In the genomic region with DNA sequence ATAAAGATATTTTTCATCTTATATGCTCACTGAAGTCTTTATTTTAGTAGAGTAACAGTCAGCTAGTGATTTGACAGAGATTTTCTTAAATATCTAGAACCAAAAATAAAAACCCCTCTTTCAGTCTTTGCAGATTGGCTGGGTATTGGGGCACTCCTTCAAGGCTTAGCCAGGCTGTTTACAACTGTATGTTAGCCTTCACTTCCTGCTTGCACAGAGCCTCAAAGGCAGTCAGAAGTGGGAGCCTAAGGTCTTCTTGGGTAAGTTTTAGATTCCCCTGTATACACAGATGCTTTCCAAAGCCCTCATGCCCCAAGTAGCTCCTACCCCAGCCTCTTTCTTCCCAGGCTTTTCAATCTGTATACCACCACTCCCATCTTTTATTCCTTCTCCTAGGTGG, we compare ENCODE assay signal across 22 cellular contexts.
DNase-seq lines count a peak whose midpoint lies in the region; ATAC-seq and TF ChIP-seq lines count a peak whose summit lies in the region.
"Had no signal": no experiment of that assay in that cellular context is flagged by ENCODE, and none has a peak within 500 bp of the region (broad histone marks: within the 10 kb centered on the region; RNA-seq: fewer than 3 reads in every experiment).

No MANE protein-coding gene starts in this region.

- H3K79me1 ChIP-seq in mesenchymal stem cell (replicated peaks; ENCODE audit: low read length, poor library complexity, severe bottlenecking), result no peaks in the 10 kb centered on the region

- DNase-seq in DMS53 (lab: John Stamatoyannopoulos, UW), result peak; percentile 9
- no peak for DNase-seq in DMS53 treated with DMSO at 0.1 percent for 48 hours (lab: John Stamatoyannopoulos, UW; ENCODE audit: unreplicated experiment)
- no peak for DNase-seq in CD8-positive, alpha-beta T cell
- peak; percentile 47 for DNase-seq in OCI-LY7 (ENCODE audit: low spot score)
- DNase-seq in mesenchymal stem cell, result no peak
- DNase-seq in NCI-H82 (lab: John Stamatoyannopoulos, UW), result no peak
- no peak for DNase-seq in activated CD4-positive, alpha-beta T cell treated with anti-CD3 and anti-CD28 coated beads, Interleukin-2, amount 10 ng/mL, durations not matched to agents 7 days and 5 days
- DNase-seq: ACHN, MM.1S, NCI-H1048, NCI-H1436 treated with DMSO at 0.1 percent for 48 hours, NCI-H1930, NCI-H2227 treated with DMSO at 0.1 percent for 48 hours, NCI-H510A, Peyer's patch had no signal

- no peak overlapping the region for H3K9ac ChIP-seq in mesenchymal stem cell (ENCODE audit: low read length)
- H3K9ac ChIP-seq: BLaER1 had no signal

- no peak overlapping the region for H2BK120ac ChIP-seq in mesenchymal stem cell (ENCODE audit: low read depth, low read length)

- H2BK5ac ChIP-seq in mesenchymal stem cell (ENCODE audit: low read depth, low read length, poor library complexity, severe bottlenecking), result no peak overlapping the region

- H3K4ac ChIP-seq in mesenchymal stem cell (ENCODE audit: low read depth in 1 of 2, low read length in 2 of 2), result no peak overlapping the region

- no peak for TF ChIP-seq CTCF in CD8-positive, alpha-beta T cell (IDR thresholded peaks at IDR 0.05)
- TF ChIP-seq CTCF in OCI-LY7 (conservative IDR thresholded peaks at IDR 0.05; ENCODE audit: low read length), result no peak

- no peak overlapping the region for H3K27ac ChIP-seq in CD8-positive, alpha-beta T cell (ENCODE audit: low read depth, low read length)
- H3K27ac ChIP-seq in OCI-LY7 (ENCODE audit: low read depth, low read length, poor library complexity, severe bottlenecking) (no peak overlapping the region), mesenchymal stem cell (ENCODE audit: low read length, poor library complexity, severe bottlenecking) (no peak overlapping the region)
- H3K27ac ChIP-seq: 22Rv1, BLaER1, Peyer's patch had no signal

- H2AFZ ChIP-seq in OCI-LY7 (ENCODE audit: low read length) (no peak overlapping the region), mesenchymal stem cell (ENCODE audit: low read depth, low read length) (no peak overlapping the region)
- H2AFZ ChIP-seq: GM23338 had no signal

- no peaks in the 10 kb centered on the region for H3K27me3 Mint-ChIP-seq in CD8-positive, alpha-beta T cell (ENCODE audit: low read depth)
- no peaks in the 10 kb centered on the region for H3K27me3 Mint-ChIP-seq in activated CD4-positive, alpha-beta T cell treated with anti-CD3 and anti-CD28 coated beads, Interleukin-2, amount 10 ng/mL, durations not matched to agents 7 days and 5 days

- H3K36me3 Mint-ChIP-seq in CD8-positive, alpha-beta T cell, result peaks cover 17% of the 10 kb centered on the region
- no peaks in the 10 kb centered on the region for H3K36me3 Mint-ChIP-seq in activated CD4-positive, alpha-beta T cell treated with anti-CD3 and anti-CD28 coated beads, Interleukin-2, amount 10 ng/mL, durations not matched to agents 7 days and 5 days (ENCODE audit: low read depth)

- no peak overlapping the region for H2BK12ac ChIP-seq in mesenchymal stem cell (ENCODE audit: low read length in 2 of 2)

- H3K4me3 Mint-ChIP-seq in CD8-positive, alpha-beta T cell, result no peak overlapping the region
- H3K4me3 Mint-ChIP-seq in activated CD4-positive, alpha-beta T cell treated with anti-CD3 and anti-CD28 coated beads, Interleukin-2, amount 10 ng/mL, durations not matched to agents 7 days and 5 days, result no peak overlapping the region
- H3K4me3 Mint-ChIP-seq: GM23338 had no signal

- no peaks in the 10 kb centered on the region for H3K36me3 ChIP-seq in CD8-positive, alpha-beta T cell (ENCODE audit: insufficient read depth, low read length)
- peaks cover 5% of the 10 kb centered on the region for H3K36me3 ChIP-seq in OCI-LY7 (ENCODE audit: insufficient read depth, low read length)
- H3K36me3 ChIP-seq in mesenchymal stem cell (ENCODE audit: control insufficient read depth in 1 of 2, insufficient read depth in 2 of 2, low read depth in 1 of 2, low read length in 2 of 2), result peaks cover 8 to 67% of the 10 kb centered on the region in 2 experiments
- H3K36me3 ChIP-seq: HAP-1, Peyer's patch had no signal

- no peak overlapping the region for H4K91ac ChIP-seq in mesenchymal stem cell (ENCODE audit: low read length)

- ATAC-seq in CD8-positive, alpha-beta T cell, result peak; percentile 54
- no peak for ATAC-seq in HG03460 (IDR thresholded peaks at IDR 0.05; ENCODE audit: unreplicated experiment)
- ATAC-seq: GM23338, K562, SK-N-SH treated with all-trans-retinoic acid at 6 μM for 48 hours had no signal

- H3K79me2 ChIP-seq in OCI-LY7 (ENCODE audit: insufficient read depth, low read depth, low read length), result no peaks in the 10 kb centered on the region

- H4K8ac ChIP-seq in mesenchymal stem cell (ENCODE audit: low read length), result peak overlapping the region; percentile 31

- no TSS peak for BruUV-seq in OCI-LY7 (replicated peaks; lab: Mats Ljungman, UMichigan)

- no peak overlapping the region for H3K14ac ChIP-seq in mesenchymal stem cell (ENCODE audit: low read length in 2 of 2)

- H3K4me1 ChIP-seq in CD8-positive, alpha-beta T cell (ENCODE audit: insufficient read depth, low read length), result peaks cover 13% of the 10 kb centered on the region
- H3K4me1 ChIP-seq in OCI-LY7 (ENCODE audit: insufficient read depth, low read length, poor library complexity, severe bottlenecking) (peaks cover 31% of the 10 kb centered on the region), mesenchymal stem cell (ENCODE audit: control insufficient read depth, insufficient read depth, low read depth, low read length) (no peaks in the 10 kb centered on the region)
- H3K4me1 ChIP-seq: HAP-1, Peyer's patch had no signal

- H2BK15ac ChIP-seq in mesenchymal stem cell (ENCODE audit: low read depth, poor library complexity, severe bottlenecking), result no peak overlapping the region

- peaks cover 27% of the 10 kb centered on the region for H3K4me1 Mint-ChIP-seq in CD8-positive, alpha-beta T cell (ENCODE audit: low read depth)
- H3K4me1 Mint-ChIP-seq in activated CD4-positive, alpha-beta T cell treated with anti-CD3 and anti-CD28 coated beads, Interleukin-2, amount 10 ng/mL, durations not matched to agents 7 days and 5 days, result peaks cover 15% of the 10 kb centered on the region
- H3K4me1 Mint-ChIP-seq: GM23338 had no signal

- no peak overlapping the region for H3K23ac ChIP-seq in mesenchymal stem cell (ENCODE audit: low read length in 2 of 2)

- H3K9me2 ChIP-seq in OCI-LY7 (ENCODE audit: insufficient read depth, low read length), result no peaks in the 10 kb centered on the region

- H3K4me3 ChIP-seq in CD8-positive, alpha-beta T cell (ENCODE audit: low read depth, low read length), result no peak overlapping the region
- H3K4me3 ChIP-seq in OCI-LY7 (ENCODE audit: low read depth, low read length, poor library complexity, severe bottlenecking), result no peak overlapping the region
- H3K4me3 ChIP-seq in mesenchymal stem cell (ENCODE audit: insufficient read depth in 1 of 2, low read depth in 1 of 2, low read length in 2 of 2), result no peak overlapping the region
- H3K4me3 ChIP-seq: BLaER1, GM23338, HAP-1, K562, Peyer's patch had no signal

- H3K27me3 ChIP-seq in CD8-positive, alpha-beta T cell (ENCODE audit: insufficient read depth, low read length), result no peaks in the 10 kb centered on the region
- no peaks in the 10 kb centered on the region for H3K27me3 ChIP-seq in mesenchymal stem cell (ENCODE audit: control insufficient read depth in 1 of 2, insufficient read depth in 1 of 2, low read length in 2 of 2)
- H3K27me3 ChIP-seq: BLaER1, Peyer's patch had no signal

- no peak overlapping the region for H3K18ac ChIP-seq in mesenchymal stem cell (ENCODE audit: low read depth in 1 of 2, low read length in 2 of 2)

- H3K9me3 Mint-ChIP-seq in CD8-positive, alpha-beta T cell, result no peaks in the 10 kb centered on the region
- H3K9me3 Mint-ChIP-seq in activated CD4-positive, alpha-beta T cell treated with anti-CD3 and anti-CD28 coated beads, Interleukin-2, amount 10 ng/mL, durations not matched to agents 7 days and 5 days, result no peaks in the 10 kb centered on the region
- H3K9me3 Mint-ChIP-seq: GM23338 had no signal

- POLR2A ChIA-PET in CD8-positive, alpha-beta T cell (lab: Charles Lee), result no interaction called here
- POLR2A ChIA-PET in OCI-LY7 (lab: Charles Lee), result interaction anchor here (1.0 to 1.7 kb wide), 4 partner anchors 9 to 75 kb away, joined by 3 to 4 read pairs (median 3); no protein-coding TSS in a partner anchor
- POLR2A ChIA-PET in activated CD4-positive, alpha-beta T cell treated with anti-CD3 and anti-CD28 coated beads, Interleukin-2, amount 10 ng/mL, durations not matched to agents 7 days and 5 days (lab: Charles Lee), result no interaction called here

- peak overlapping the region; percentile 77 for H3K27ac Mint-ChIP-seq in CD8-positive, alpha-beta T cell
- no peak overlapping the region for H3K27ac Mint-ChIP-seq in activated CD4-positive, alpha-beta T cell treated with anti-CD3 and anti-CD28 coated beads, Interleukin-2, amount 10 ng/mL, durations not matched to agents 7 days and 5 days
- H3K27ac Mint-ChIP-seq: GM23338 had no signal

- intact Hi-C loops in CD8-positive, alpha-beta T cell (cut with DNase I, micrococcal nuclease), result loop anchor here (5.0 kb wide), 3 partner anchors 283 to 737 kb away; no protein-coding TSS in a partner anchor
- intact Hi-C loops in OCI-LY7 (cut with micrococcal nuclease; ENCODE audit: unreplicated experiment), result loop anchor here (5.0 to 10.0 kb wide), 2 partner anchors 252 to 400 kb away; a partner anchor contains a TSS

- H3K4me2 ChIP-seq in OCI-LY7 (ENCODE audit: low read length), result no peak overlapping the region
- H3K4me2 ChIP-seq in mesenchymal stem cell (ENCODE audit: low read length, poor library complexity, severe bottlenecking), result no peak overlapping the region
- H3K4me2 ChIP-seq: GM23338 had no signal

- H2AK5ac ChIP-seq in mesenchymal stem cell (ENCODE audit: low read length, severe bottlenecking), result no peak overlapping the region

- CTCF ChIA-PET in CD8-positive, alpha-beta T cell (lab: Charles Lee), result no interaction called here
- CTCF ChIA-PET in OCI-LY7 (lab: Charles Lee; ENCODE audit: unreplicated experiment), result no interaction called here
- CTCF ChIA-PET in activated CD4-positive, alpha-beta T cell treated with anti-CD3 and anti-CD28 coated beads, Interleukin-2, amount 10 ng/mL, durations not matched to agents 7 days and 5 days (lab: Charles Lee), result interaction anchor here (0.5 to 1.1 kb wide), 3 partner anchors 8 to 46 kb away, joined by 3 to 4 read pairs (median 3); no protein-coding TSS in a partner anchor

- no peaks in the 10 kb centered on the region for H4K20me1 ChIP-seq in OCI-LY7 (ENCODE audit: insufficient read depth, low read length)
- H4K20me1 ChIP-seq: BLaER1 had no signal

- H3K9me3 ChIP-seq in CD8-positive, alpha-beta T cell (ENCODE audit: low read length), result no peaks in the 10 kb centered on the region
- H3K9me3 ChIP-seq in OCI-LY7 (ENCODE audit: low read length), result no peaks in the 10 kb centered on the region
- no peaks in the 10 kb centered on the region for H3K9me3 ChIP-seq in mesenchymal stem cell (ENCODE audit: control insufficient read depth, low read length)
- H3K9me3 ChIP-seq: BLaER1, HAP-1, Peyer's patch had no signal

Comparison
In these comparisons a context has a peak if more than half of its experiments do, and no peak if none do; other contexts are left out.
1. DNase-seq: peak in DMS53 (single experiment) and OCI-LY7 (single experiment); none in DMS53 treated with DMSO at 0.1 percent for 48 hours (single experiment), CD8-positive, alpha-beta T cell (0 of 7), mesenchymal stem cell (single experiment), NCI-H82 (single experiment) and activated CD4-positive, alpha-beta T cell treated with anti-CD3 and anti-CD28 coated beads, Interleukin-2, amount 10 ng/mL, durations not matched to agents 7 days and 5 days (single experiment).